ENCODE assay signal across 12 cellular contexts in genomic region chr4:69178751-69179205, GRCh38. TPM values are rescaled to one million over a fixed set of nuclear protein-coding genes. Genes with fewer than 3 reads are reported as not detected.
"Had no signal": no experiment of that assay in that cellular context is flagged by ENCODE, and none has a peak within 500 bp of the region (broad histone marks: within the 10 kb centered on the region; RNA-seq: fewer than 3 reads in every experiment).

No MANE protein-coding gene starts in this region.

RNA-seq across cellular contexts. Expression of gene UGT2B11, which starts 35.8 kb away (rescaled TPM):
- total RNA-seq: activated CD8-positive, alpha-beta T cell treated with anti-CD3 and anti-CD28 coated beads for 36 hours; activated naive CD8-positive, alpha-beta T cell treated with anti-CD3 and anti-CD28 coated beads for 36 hours; activated T-cell treated with anti-CD3 and anti-CD28 coated beads, Interleukin-2, amount 50 U/mL, for 72 hours; activated T-helper 2 cell treated with anti-CD3 and anti-CD28 coated beads, Interferon-gamma antibody, Interleukin-2, Interleukin-4, amounts not matched to agents 10 μg/mL and 5 μg/mL and 100 μg/mL, durations not matched to agents 14 hours and 24 hours and 36 hours; cardiac septum; OCI-LY7; Peyer's patch; Right ventricle myocardium superior; SJCRH30; T-helper 1 cell treated with Interleukin-12 subunit alpha and Interleukin-12 subunit beta and Interleukin-4 antibody, amounts not matched to agents 30 ng/mL and 1 ng/mL, for 36 hours had no signal
- polyA plus RNA-seq: adipose tissue, SK-N-SH had no signal
